ENCODE assay signal across 24 cellular contexts in the genomic region with DNA sequence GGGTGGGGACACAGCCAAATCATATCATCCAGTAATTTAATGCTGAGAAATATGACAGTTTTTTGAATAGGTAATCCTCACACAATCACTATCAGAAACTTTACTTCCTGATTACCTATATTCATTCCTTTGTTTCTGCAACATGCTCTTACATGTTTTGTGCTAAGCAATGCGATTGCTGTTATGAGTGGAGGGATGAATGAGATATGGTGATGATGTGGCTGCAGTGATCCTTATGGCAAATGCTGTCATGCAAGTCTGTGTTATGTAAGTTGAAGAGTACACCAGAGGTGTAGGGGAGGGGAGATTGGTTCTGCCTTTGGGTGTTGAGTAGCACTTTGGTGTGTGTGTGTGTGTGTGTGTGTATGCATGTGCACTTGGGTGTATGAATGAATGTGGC.
"Had no signal": no experiment of that assay in that cellular context is flagged by ENCODE, and none has a peak within 500 bp of the region (broad histone marks: within the 10 kb centered on the region; RNA-seq: fewer than 3 reads in every experiment).

No MANE protein-coding gene starts in this region.

- H3K27me3 ChIP-seq: dorsolateral prefrontal cortex, gastroesophageal sphincter, neutrophil, spleen, tibial nerve, upper lobe of right lung, vagina had no signal

- H3K4me3 Mint-ChIP-seq: immature natural killer cell; nephron progenitor cell; stimulated activated memory B cell treated with anti-CD40 and anti-IgM and Interleukin-4, amounts not matched to agents 10 μg/mL and 1 μg/mL and 100 μg/mL, for 72 hours; stimulated activated naive CD8-positive, alpha-beta T cell treated with anti-CD3 and anti-CD28 coated beads, Interleukin-15, Interleukin-2, amounts not matched to agents 100 ng/mL and 50 ng/mL, for 24 hours had no signal

- H3K9me3 Mint-ChIP-seq: immature natural killer cell had no signal

- ATAC-seq: gastroesophageal sphincter; left cardiac atrium; lower lobe of right lung; psoas muscle; sciatic nerve; stimulated activated memory B cell treated with anti-CD40 and anti-IgM and Interleukin-4, amounts not matched to agents 10 μg/mL and 1 μg/mL and 100 μg/mL, for 72 hours; upper lobe of right lung had no signal

- H3K4me3 ChIP-seq: dorsolateral prefrontal cortex, gastroesophageal sphincter, left ventricle myocardium inferior, lower lobe of right lung, psoas muscle, spleen, tibial nerve, upper lobe of right lung, vagina had no signal

- H3K9me3 ChIP-seq: gastroesophageal sphincter, left ventricle myocardium inferior, lower lobe of right lung, neutrophil, psoas muscle, spleen, tibial nerve, upper lobe of right lung, vagina had no signal

- H3K27ac Mint-ChIP-seq: nephron progenitor cell; stimulated activated memory B cell treated with anti-CD40 and anti-IgM and Interleukin-4, amounts not matched to agents 10 μg/mL and 1 μg/mL and 100 μg/mL, for 72 hours; stimulated activated naive CD8-positive, alpha-beta T cell treated with anti-CD3 and anti-CD28 coated beads, Interleukin-15, Interleukin-2, amounts not matched to agents 100 ng/mL and 50 ng/mL, for 24 hours had no signal

- DNase-seq: cortex of kidney; dorsolateral prefrontal cortex; effector CD8-positive, alpha-beta T cell; immature natural killer cell; kidney; left cardiac atrium; left ventricle myocardium inferior; lower lobe of right lung; mesenchymal stem cell; midbrain; nephron progenitor cell; psoas muscle; spleen; stimulated activated CD4-positive, alpha-beta T cell treated with anti-CD3 and anti-CD28 coated beads, Interleukin-15, amount 100 ng/mL, for 24 hours; stimulated activated CD4-positive, alpha-beta T cell treated with anti-CD3 and anti-CD28 coated beads, Interleukin-1b, Interleukin-23, amount 100 ng/mL, for 48 hours; stimulated activated CD4-positive, alpha-beta T cell treated with anti-CD3 and anti-CD28 coated beads, Interleukin-4, amount 100 ng/mL, for 24 hours; upper lobe of right lung had no signal

- H3K27ac ChIP-seq: dorsolateral prefrontal cortex, gastroesophageal sphincter, left ventricle myocardium inferior, lower lobe of right lung, neutrophil, psoas muscle, spleen, tibial nerve, upper lobe of right lung, vagina had no signal

- H3K27me3 Mint-ChIP-seq: stimulated activated memory B cell treated with anti-CD40 and anti-IgM and Interleukin-4, amounts not matched to agents 10 μg/mL and 1 μg/mL and 100 μg/mL, for 72 hours; stimulated activated naive CD8-positive, alpha-beta T cell treated with anti-CD3 and anti-CD28 coated beads, Interleukin-15, Interleukin-2, amounts not matched to agents 100 ng/mL and 50 ng/mL, for 24 hours had no signal
